In genomic region chr17:43135454-43135819, GRCh38 we compare ENCODE assay signal across 1 cellular context.
TF ChIP-seq lines count a peak whose summit lies in the region.

No MANE protein-coding gene starts in this region.

TF ChIP-seq in K562, 482 proteins besides CTCF, POLR2A, EP300 and RAD21:
- TF ChIP-seq RBFOX2 (IDR thresholded peaks at IDR 0.05; ENCODE audit: low read depth, low read length) (peak; percentile 58; the same call in 1 of the 2 replicates), POLR2G (IDR thresholded peaks at IDR 0.05; ENCODE audit: low read depth, low read length) (peak; percentile 56), PHF20 (IDR thresholded peaks at IDR 0.05; ENCODE audit: partially characterized antibody) (no peak), ZNF668 (CRISPR knock-in tag; IDR thresholded peaks at IDR 0.05) (no peak), ZBTB33 (CRISPR knock-in tag; IDR thresholded peaks at IDR 0.05) (peak; percentile 56; the same call in 1 of the 2 replicates), POLR2AphosphoS5 (IDR thresholded peaks at IDR 0.05; ENCODE audit: control insufficient read depth, insufficient read depth, low read depth, low read length) (0 out of 2 replicates have a peak, but pooled peaks have one; percentile 6)
